12 cellular contexts compared by ENCODE assay signal in genomic region chr15:69573815-69574472, GRCh38.
DNase-seq lines count a peak whose midpoint lies in the region; ATAC-seq and TF ChIP-seq lines count a peak whose summit lies in the region.
"Had no signal": no experiment of that assay in that cellular context is flagged by ENCODE, and none has a peak within 500 bp of the region (broad histone marks: within the 10 kb centered on the region; RNA-seq: fewer than 3 reads in every experiment).

No MANE protein-coding gene starts in this region.

- H3K27me3 ChIP-seq in brain microvascular endothelial cell (replicated peaks) = peaks cover 9% of the 10 kb centered on the region

- TF ChIP-seq CTCF in GM13976 (IDR thresholded peaks at IDR 0.05; ENCODE audit: borderline replicate concordance, control extremely low read depth, extremely low read depth, insufficient read depth, missing control alignments) (no peak), brain microvascular endothelial cell (IDR thresholded peaks at IDR 0.05; ENCODE audit: low read depth, low read length, missing control alignments) (no peak)

- in situ Hi-C loops in GM13976 (cut with MboI; ENCODE audit: low sequenced_read_pairs, unreplicated experiment) = no loop called here
- in situ Hi-C loops in brain microvascular endothelial cell (cut with HindIII; ENCODE audit: low pct_ligation_motif_present, low sequenced_read_pairs) = no loop called here

- no peak overlapping the region for H3K27ac ChIP-seq in brain microvascular endothelial cell

- H3K4me1 Mint-ChIP-seq in activated CD4-positive, alpha-beta T cell treated with anti-CD3 and anti-CD28 coated beads, Interleukin-2, amount 10 ng/mL, durations not matched to agents 24 days and 14 days = peaks cover 39% of the 10 kb centered on the region

- H3K36me3 ChIP-seq in brain microvascular endothelial cell (replicated peaks) = no peaks in the 10 kb centered on the region

- peak overlapping the region; percentile 38 for H3K4me3 Mint-ChIP-seq in activated CD4-positive, alpha-beta T cell treated with anti-CD3 and anti-CD28 coated beads, Interleukin-2, amount 10 ng/mL, durations not matched to agents 24 days and 14 days

- no peaks in the 10 kb centered on the region for H3K9me3 Mint-ChIP-seq in activated CD4-positive, alpha-beta T cell treated with anti-CD3 and anti-CD28 coated beads, Interleukin-2, amount 10 ng/mL, durations not matched to agents 24 days and 14 days

- intact Hi-C loops in activated CD4-positive, alpha-beta T cell treated with anti-CD3 and anti-CD28 coated beads, Interleukin-2, amount 10 ng/mL, durations not matched to agents 24 days and 14 days (cut with micrococcal nuclease) = loop anchor here (1.0 to 10.0 kb wide), 6 partner anchors 95 to 918 kb away; partner anchors contain the start of gene TLE3

- ATAC-seq in HG03460 (IDR thresholded peaks at IDR 0.05; ENCODE audit: unreplicated experiment) (no peak), GM19328 (IDR thresholded peaks at IDR 0.05; ENCODE audit: unreplicated experiment) (no peak)

- no peaks in the 10 kb centered on the region for H3K36me3 Mint-ChIP-seq in activated CD4-positive, alpha-beta T cell treated with anti-CD3 and anti-CD28 coated beads, Interleukin-2, amount 10 ng/mL, durations not matched to agents 24 days and 14 days (ENCODE audit: low read depth)

- peak overlapping the region; percentile 70 for H3K27ac Mint-ChIP-seq in activated CD4-positive, alpha-beta T cell treated with anti-CD3 and anti-CD28 coated beads, Interleukin-2, amount 10 ng/mL, durations not matched to agents 24 days and 14 days

- H3K4me3 ChIP-seq in brain microvascular endothelial cell (ENCODE audit: low read depth, low read length) = no peak overlapping the region
- H3K4me3 ChIP-seq: lung had no signal

- DNase-seq in GM13976 (ENCODE audit: low spot score) (peak; percentile 42), brain microvascular endothelial cell (peak; percentile 37), superior temporal gyrus (ENCODE audit: extremely low spot score) (no peak), NOMO-1 treated with DMSO at 0.1 percent for 48 hours (lab: John Stamatoyannopoulos, UW; ENCODE audit: unreplicated experiment) (no peak)
- DNase-seq in activated CD4-positive, alpha-beta T cell treated with anti-CD3 and anti-CD28 coated beads, Interleukin-2, amount 10 ng/mL, durations not matched to agents 24 days and 14 days = peak; percentile 68
- peak; percentile 33 to 52 for DNase-seq in stimulated activated CD4-positive, alpha-beta T cell treated with anti-CD3 and anti-CD28 coated beads, Interleukin-2, amount 100 ng/mL, for 48 hours
- DNase-seq: cortex of kidney, DMS79 treated with DMSO at 0.1 percent for 48 hours, KBM-7 had no signal

- H3K27me3 Mint-ChIP-seq in activated CD4-positive, alpha-beta T cell treated with anti-CD3 and anti-CD28 coated beads, Interleukin-2, amount 10 ng/mL, durations not matched to agents 24 days and 14 days = peaks cover 15% of the 10 kb centered on the region

Comparison
In these comparisons a context has a peak if more than half of its experiments do, and no peak if none do; other contexts are left out.
1. DNase-seq: peak in GM13976 (single experiment), activated CD4-positive, alpha-beta T cell treated with anti-CD3 and anti-CD28 coated beads, Interleukin-2, amount 10 ng/mL, durations not matched to agents 24 days and 14 days (single experiment), brain microvascular endothelial cell (single experiment) and stimulated activated CD4-positive, alpha-beta T cell treated with anti-CD3 and anti-CD28 coated beads, Interleukin-2, amount 100 ng/mL, for 48 hours (2 of 2); none in superior temporal gyrus (single experiment) and NOMO-1 treated with DMSO at 0.1 percent for 48 hours (single experiment).